Comparison of ENCODE assay signal across 1 cellular context in the genomic region with DNA sequence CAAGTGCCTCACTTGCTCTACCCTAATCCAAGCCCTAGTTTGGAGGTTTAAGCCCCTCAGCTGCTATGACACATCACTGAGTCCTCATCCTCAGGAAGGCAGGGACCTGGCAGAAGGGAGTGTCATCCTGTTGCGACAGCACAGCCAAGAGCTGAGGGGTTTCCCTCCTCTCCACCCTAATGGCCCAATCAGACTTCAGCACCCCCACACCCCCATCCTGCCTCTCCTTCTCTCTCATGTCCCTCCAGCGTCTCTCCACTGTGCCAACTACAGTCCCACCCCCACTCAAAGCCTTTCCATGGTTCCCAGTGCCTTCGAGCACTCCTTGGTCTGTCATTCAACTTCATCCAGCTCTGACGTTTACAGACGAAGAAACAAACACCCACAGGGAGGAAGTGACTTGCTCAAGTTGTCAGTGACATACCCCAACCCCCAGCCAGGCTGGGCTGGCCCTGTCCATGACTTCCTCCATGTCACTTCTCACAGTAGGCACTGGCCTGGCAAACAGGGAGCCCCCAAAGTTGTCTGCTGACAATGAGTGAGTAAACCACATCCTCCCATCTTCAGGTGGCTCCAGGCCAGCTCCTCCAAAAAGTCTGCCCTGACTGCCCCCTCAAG.
A peak's percentile ranks its signal among the peaks of the same experiment; 100 is the strongest.
TF ChIP-seq lines count a peak whose summit lies in the region.

No MANE protein-coding gene starts in this region.

TF ChIP-seq in GM12878, 131 proteins besides CTCF, POLR2A, EP300 and RAD21 (continued from another document):
- TF ChIP-seq, protein P1, sequence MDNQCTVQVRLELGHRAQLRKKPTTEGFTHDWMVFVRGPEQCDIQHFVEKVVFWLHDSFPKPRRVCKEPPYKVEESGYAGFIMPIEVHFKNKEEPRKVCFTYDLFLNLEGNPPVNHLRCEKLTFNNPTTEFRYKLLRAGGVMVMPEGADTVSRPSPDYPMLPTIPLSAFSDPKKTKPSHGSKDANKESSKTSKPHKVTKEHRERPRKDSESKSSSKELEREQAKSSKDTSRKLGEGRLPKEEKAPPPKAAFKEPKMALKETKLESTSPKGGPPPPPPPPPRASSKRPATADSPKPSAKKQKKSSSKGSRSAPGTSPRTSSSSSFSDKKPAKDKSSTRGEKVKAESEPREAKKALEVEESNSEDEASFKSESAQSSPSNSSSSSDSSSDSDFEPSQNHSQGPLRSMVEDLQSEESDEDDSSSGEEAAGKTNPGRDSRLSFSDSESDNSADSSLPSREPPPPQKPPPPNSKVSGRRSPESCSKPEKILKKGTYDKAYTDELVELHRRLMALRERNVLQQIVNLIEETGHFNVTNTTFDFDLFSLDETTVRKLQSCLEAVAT (IDR thresholded peaks at IDR 0.05), result 0 out of 2 replicates have a peak, but pooled peaks have one; percentile 39
